Comparison of ENCODE assay signal across 33 cellular contexts in the genomic region with DNA sequence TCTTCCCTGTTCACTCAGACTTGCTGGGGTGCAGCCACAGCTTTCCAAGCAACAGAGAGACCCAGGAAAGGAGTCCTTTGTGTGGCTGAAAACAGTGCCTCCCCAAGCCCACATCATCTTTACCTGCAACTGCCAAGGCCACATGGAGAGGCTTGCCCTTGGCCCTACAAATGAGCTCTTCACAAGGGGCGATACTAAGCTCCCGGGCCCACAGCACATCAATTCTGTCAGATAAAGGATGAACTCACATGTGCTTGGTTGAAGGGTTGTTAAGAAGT. TPM values are rescaled to one million over a fixed set of nuclear protein-coding genes. Genes with fewer than 3 reads are reported as not detected.
DNase-seq lines count a peak whose midpoint lies in the region; ATAC-seq and TF ChIP-seq lines count a peak whose summit lies in the region.
"Had no signal": no experiment of that assay in that cellular context is flagged by ENCODE, and none has a peak within 500 bp of the region (broad histone marks: within the 10 kb centered on the region; RNA-seq: fewer than 3 reads in every experiment).

No MANE protein-coding gene starts in this region.

- H3K9me3 ChIP-seq in esophagus muscularis mucosa: no peaks in the 10 kb centered on the region
- H3K9me3 ChIP-seq: A549, BE2C had no signal

- no peak overlapping the region for H3K27ac Mint-ChIP-seq in type B pancreatic cell
- H3K27ac Mint-ChIP-seq: B cell; CD14-positive monocyte; CD4-positive, alpha-beta memory T cell; CD4-positive, alpha-beta T cell; CD4-positive, CD25-positive, alpha-beta regulatory T cell; CD8-positive, alpha-beta memory T cell; CD8-positive, alpha-beta T cell had no signal

- intact Hi-C loops in esophagus muscularis mucosa (cut with DNase I): no loop called here
- intact Hi-C loops in sciatic nerve (cut with DNase I): no loop called here

- H3K4me3 Mint-ChIP-seq in type B pancreatic cell: no peak overlapping the region
- H3K4me3 Mint-ChIP-seq: B cell; CD14-positive monocyte; CD4-positive, alpha-beta memory T cell; CD4-positive, alpha-beta T cell; CD4-positive, CD25-positive, alpha-beta regulatory T cell; CD8-positive, alpha-beta memory T cell; CD8-positive, alpha-beta T cell had no signal

- H3K4me1 ChIP-seq in esophagus muscularis mucosa: no peaks in the 10 kb centered on the region
- H3K4me1 ChIP-seq: A549, BE2C, Caco-2 had no signal

- no peaks in the 10 kb centered on the region for H3K36me3 ChIP-seq in esophagus muscularis mucosa
- H3K36me3 ChIP-seq: BE2C; BLaER1; BLaER1 treated with 17β-estradiol and CSF1 and Interleukin-3, amounts not matched to agents 10 nM and 100 nM had no signal

- DNase-seq in esophagus muscularis mucosa (ENCODE audit: extremely low spot score): peak; percentile 90
- peak; percentile 11 for DNase-seq in left lobe of liver (ENCODE audit: low spot score)
- DNase-seq in type B pancreatic cell (ENCODE audit: extremely low spot score, unreplicated experiment): peak; percentile 40
- DNase-seq in sciatic nerve (ENCODE audit: low spot score): no peak
- DNase-seq: 8988T; ACHN; AML-193; BE2C; C1 segment of cervical spinal cord; Caco-2; Calu3; CD4-positive, alpha-beta memory T cell; CD4-positive, alpha-beta T cell; CD4-positive, CD25-positive, alpha-beta regulatory T cell; CD8-positive, alpha-beta memory T cell; COR-L47; DMS 273 treated with DMSO at 0.1 percent for 48 hours; DMS153; DMS53; DMS79; DMS79 treated with DMSO at 0.1 percent for 48 hours; DND-41; EL had no signal

- H3K36me3 Mint-ChIP-seq in type B pancreatic cell: no peaks in the 10 kb centered on the region
- H3K36me3 Mint-ChIP-seq: CD14-positive monocyte; CD4-positive, alpha-beta memory T cell; CD4-positive, CD25-positive, alpha-beta regulatory T cell; CD8-positive, alpha-beta memory T cell; CD8-positive, alpha-beta T cell had no signal

- no peak for TF ChIP-seq POLR2A in esophagus muscularis mucosa (IDR thresholded peaks at IDR 0.05; ENCODE audit: low read depth)

- TF ChIP-seq EP300 in esophagus muscularis mucosa (IDR thresholded peaks at IDR 0.05): no peak

- peaks cover 4% of the 10 kb centered on the region for H3K9me3 Mint-ChIP-seq in type B pancreatic cell
- H3K9me3 Mint-ChIP-seq: CD8-positive, alpha-beta T cell had no signal

- ATAC-seq in left lobe of liver: no peak
- no peak for ATAC-seq in HG02970 (IDR thresholded peaks at IDR 0.05; ENCODE audit: low FRiP score, unreplicated experiment)
- no peak for ATAC-seq in sciatic nerve
- ATAC-seq in HG03097 (IDR thresholded peaks at IDR 0.05; ENCODE audit: low FRiP score, unreplicated experiment): no peak
- ATAC-seq: A549; CD8-positive, alpha-beta T cell had no signal

- no CpG with 5 or more reads among the region's 2 CpGs for WGBS in esophagus muscularis mucosa

- H3K27me3 Mint-ChIP-seq in type B pancreatic cell: peaks cover 4% of the 10 kb centered on the region
- H3K27me3 Mint-ChIP-seq: CD4-positive, alpha-beta T cell had no signal

- H3K4me3 ChIP-seq in esophagus muscularis mucosa: no peak overlapping the region
- H3K4me3 ChIP-seq: A549; BLaER1; BLaER1 treated with 17β-estradiol and CSF1 and Interleukin-3, amounts not matched to agents 10 nM and 100 nM had no signal

- TF ChIP-seq CTCF in esophagus muscularis mucosa (IDR thresholded peaks at IDR 0.05) (no peak), type B pancreatic cell (conservative IDR thresholded peaks at IDR 0.05) (no peak)

- peaks cover 8% of the 10 kb centered on the region for H3K4me1 Mint-ChIP-seq in type B pancreatic cell (ENCODE audit: unreplicated experiment)
- H3K4me1 Mint-ChIP-seq: B cell, CD14-positive monocyte had no signal

- no peaks in the 10 kb centered on the region for H3K27me3 ChIP-seq in esophagus muscularis mucosa
- H3K27me3 ChIP-seq: BE2C; BLaER1; BLaER1 treated with 17β-estradiol and CSF1 and Interleukin-3, amounts not matched to agents 10 nM and 100 nM had no signal

- H3K27ac ChIP-seq in esophagus muscularis mucosa (replicated peaks in 1 of 4): no peak overlapping the region
- H3K27ac ChIP-seq: 22Rv1; A549; BLaER1; BLaER1 treated with 17β-estradiol and CSF1 and Interleukin-3, amounts not matched to agents 10 nM and 100 nM; C4-2B had no signal

RNA-seq across cellular contexts. Expression of a gene that starts 42.3 kb away (rescaled TPM):
- 10 to 100 TPM in 2 of 4 donors, 1 to 10 TPM in 2; 6.3 to 17.5 (median 11.3) TPM for total RNA-seq in esophagus muscularis mucosa
- 1.1 TPM for total RNA-seq in left lobe of liver
- total RNA-seq in type B pancreatic cell (ENCODE audit: low replicate concordance): 2.5 and 13.9 TPM in 2 replicates
- total RNA-seq in sciatic nerve: 6.4 TPM
